2 cellular contexts compared by ENCODE assay signal in genomic region chr7:134602921-134603394, GRCh38.
TF ChIP-seq lines count a peak whose summit lies in the region.

No MANE protein-coding gene starts in this region.

TF ChIP-seq in K562, 482 proteins besides CTCF, POLR2A, EP300 and RAD21 (continued from another document and continues in another):
- TF ChIP-seq THAP7 (CRISPR knock-in tag; IDR thresholded peaks at IDR 0.05) (no peak), POU5F1 (IDR thresholded peaks at IDR 0.05; ENCODE audit: borderline replicate concordance, low read depth, low read length, partially characterized antibody) (no peak), CHD7 (IDR thresholded peaks at IDR 0.05; ENCODE audit: low read depth, low read length) (no peak), FOXA1 (IDR thresholded peaks at IDR 0.05; ENCODE audit: borderline replicate concordance) (no peak), IRF9 (tag; IDR thresholded peaks at IDR 0.05) (no peak), CC2D1A (IDR thresholded peaks at IDR 0.05) (no peak)

TF ChIP-seq in liver, 16 proteins besides CTCF, POLR2A, EP300 and RAD21 (continued from another document):
- TF ChIP-seq REST (IDR thresholded peaks at IDR 0.05) = peak; percentile 38
- no peak for TF ChIP-seq ZBTB33 (IDR thresholded peaks at IDR 0.05)
- TF ChIP-seq TAF1 (conservative IDR thresholded peaks at IDR 0.05) = no peak
- TF ChIP-seq EGR1 (IDR thresholded peaks at IDR 0.05; ENCODE audit: low read depth in 2 of 2) = no peak
